ENCODE assay signal across 13 cellular contexts in genomic region chr9:124016152-124017063, GRCh38. TPM values are rescaled to one million over a fixed set of nuclear protein-coding genes. Genes with fewer than 3 reads are reported as not detected.
DNase-seq lines count a peak whose midpoint lies in the region; ATAC-seq and TF ChIP-seq lines count a peak whose summit lies in the region.
"Had no signal": no experiment of that assay in that cellular context is flagged by ENCODE, and none has a peak within 500 bp of the region (broad histone marks: within the 10 kb centered on the region; RNA-seq: fewer than 3 reads in every experiment).

No MANE protein-coding gene starts in this region.

- no peak overlapping the region for H3K27ac ChIP-seq in HUES64 (ENCODE audit: low read depth, low read length)
- no peak overlapping the region for H3K27ac ChIP-seq in osteoblast (ENCODE audit: low read depth, low read length)
- H3K27ac ChIP-seq: 22Rv1 had no signal

- no peaks in the 10 kb centered on the region for H3K79me2 ChIP-seq in osteoblast (ENCODE audit: insufficient read depth, low read length)

- no peak overlapping the region for H3K4me2 ChIP-seq in osteoblast (ENCODE audit: insufficient read depth, low read length)

- peak; percentile 56 for DNase-seq in DMS53 (lab: John Stamatoyannopoulos, UW)
- no peak for DNase-seq in DMS53 treated with DMSO at 0.1 percent for 48 hours (lab: John Stamatoyannopoulos, UW; ENCODE audit: unreplicated experiment)
- no peak for DNase-seq in central memory CD8-positive, alpha-beta T cell (ENCODE audit: low spot score in 2 of 2)
- DNase-seq in osteoblast (ENCODE audit: insufficient read length, low spot score, missing footprints), result peak; percentile 84
- DNase-seq in occipital lobe (lab: John Stamatoyannopoulos, UW), result no peak
- no peak for DNase-seq in NCI-H146 treated with DMSO at 0.1 percent for 48 hours (lab: John Stamatoyannopoulos, UW; ENCODE audit: unreplicated experiment)
- DNase-seq: DMS153; NCI-H1105; stimulated activated CD4-positive, alpha-beta T cell treated with anti-CD3 and anti-CD28 coated beads, Interleukin-12 subunit alpha, Interleukin-12 subunit beta, amount 100 ng/mL, for 4 hours had no signal

- H3K9ac ChIP-seq in HUES64 (ENCODE audit: low read depth, low read length), result no peak overlapping the region

- no peaks in the 10 kb centered on the region for H3K9me3 Mint-ChIP-seq in central memory CD8-positive, alpha-beta T cell

- peak overlapping the region; percentile 71 for H3K27ac Mint-ChIP-seq in central memory CD8-positive, alpha-beta T cell (ENCODE audit: low read depth)

- H3K27me3 ChIP-seq in HUES64 (ENCODE audit: insufficient read depth, low read length) (peaks cover 100% of the 10 kb centered on the region), osteoblast (ENCODE audit: insufficient read depth, low read length) (peaks cover 87% of the 10 kb centered on the region)

- no peak for ATAC-seq in central memory CD8-positive, alpha-beta T cell (replicated peaks; ENCODE audit: extremely low read depth, poor library complexity, severe bottlenecking)
- no peak for ATAC-seq in GM19455 (IDR thresholded peaks at IDR 0.05; ENCODE audit: unreplicated experiment)

- no peak overlapping the region for H2AFZ ChIP-seq in osteoblast (ENCODE audit: low read length)

- peaks cover 78% of the 10 kb centered on the region for H3K27me3 Mint-ChIP-seq in central memory CD8-positive, alpha-beta T cell

- 2% methylated on average over 39 of the region's 47 CpGs for WGBS in HUES64

- peaks cover 23% of the 10 kb centered on the region for H3K4me1 Mint-ChIP-seq in central memory CD8-positive, alpha-beta T cell

- H3K9me3 ChIP-seq in HUES64 (ENCODE audit: insufficient read depth, low read depth, low read length), result no peaks in the 10 kb centered on the region
- H3K9me3 ChIP-seq in osteoblast (ENCODE audit: low read depth, low read length), result no peaks in the 10 kb centered on the region

- H3K4me3 Mint-ChIP-seq in central memory CD8-positive, alpha-beta T cell, result peak overlapping the region; percentile 76

- H3K36me3 Mint-ChIP-seq in central memory CD8-positive, alpha-beta T cell (ENCODE audit: insufficient read depth), result peaks cover 10% of the 10 kb centered on the region

- H3K4me1 ChIP-seq in HUES64 (ENCODE audit: insufficient read depth, low read length) (peaks cover 16% of the 10 kb centered on the region; the same call in 1 of the 2 replicates), osteoblast (ENCODE audit: insufficient read depth, low read length) (no peaks in the 10 kb centered on the region)

- H3K4me3 ChIP-seq in HUES64 (ENCODE audit: low read length) (peak overlapping the region; percentile 51; the same call in 1 of the 2 replicates), osteoblast (ENCODE audit: insufficient read depth, low read length) (no peak overlapping the region)

- no peaks in the 10 kb centered on the region for H4K20me1 ChIP-seq in osteoblast (ENCODE audit: insufficient read depth, low read length)

- H3K36me3 ChIP-seq in HUES64 (ENCODE audit: insufficient read depth, low read length) (no peaks in the 10 kb centered on the region), osteoblast (ENCODE audit: insufficient read depth, low read length) (no peaks in the 10 kb centered on the region)

- TF ChIP-seq CTCF in osteoblast (IDR thresholded peaks at IDR 0.05; ENCODE audit: extremely low read depth, low read depth, low read length), result no peak

RNA-seq across cellular contexts. Expression of gene LHX2, which starts 4.8 kb away (rescaled TPM):
- 0.95 TPM for polyA plus RNA-seq in HUES64 (2013, experiment 1 of 2)
- polyA plus RNA-seq in HUES64 (2013, experiment 2 of 2), result 0.89 TPM
- total RNA-seq in osteoblast (not detected in 2 replicates), occipital lobe (189 TPM)
- total RNA-seq: activated CD8-positive, alpha-beta memory T cell treated with anti-CD3 and anti-CD28 coated beads for 36 hours had no signal

Comparison
In these comparisons a context has a peak if more than half of its experiments do, and no peak if none do; other contexts are left out.
1. DNase-seq: peak in DMS53 (single experiment) and osteoblast (single experiment); none in DMS53 treated with DMSO at 0.1 percent for 48 hours (single experiment), central memory CD8-positive, alpha-beta T cell (0 of 2), occipital lobe (single experiment) and NCI-H146 treated with DMSO at 0.1 percent for 48 hours (single experiment).
2. RNA of gene LHX2, which starts 4.8 kb away (total RNA-seq): 189 TPM in occipital lobe (single experiment); not detected in osteoblast; every median in the first group is over 100 times any median in the second.